Comparison of ENCODE assay signal across 34 cellular contexts in the genomic region with DNA sequence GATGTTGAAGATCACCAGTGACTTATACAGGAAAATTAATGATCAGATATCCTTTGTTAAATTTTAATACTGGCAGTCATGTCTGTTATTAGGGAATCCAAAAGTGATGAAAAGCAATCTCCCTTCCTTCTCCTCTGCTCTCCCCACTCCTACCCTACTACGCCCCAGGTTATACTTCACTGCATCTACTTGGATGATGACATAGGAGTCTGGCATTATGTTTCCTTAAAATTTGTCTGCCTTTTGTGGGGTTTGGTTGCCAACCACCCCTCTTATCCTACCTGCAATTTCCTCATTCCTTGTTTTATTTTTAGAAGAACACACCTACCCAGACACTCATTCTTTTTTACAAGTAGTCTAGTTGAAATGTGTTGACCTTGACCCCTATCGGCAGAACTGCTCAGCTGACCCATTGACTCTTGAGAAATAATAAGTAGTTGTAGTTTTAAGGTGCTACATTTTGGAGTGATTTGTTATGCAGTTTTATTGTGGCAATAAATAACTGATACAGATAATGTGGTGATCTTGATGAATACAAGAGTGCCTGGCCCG. TPM values are rescaled to one million over a fixed set of nuclear protein-coding genes. Genes with fewer than 3 reads are reported as not detected.
DNase-seq lines count a peak whose midpoint lies in the region; ATAC-seq, FAIRE-seq and TF ChIP-seq lines count a peak whose summit lies in the region.
"Had no signal": no experiment of that assay in that cellular context is flagged by ENCODE, and none has a peak within 500 bp of the region (broad histone marks: within the 10 kb centered on the region; RNA-seq: fewer than 3 reads in every experiment).

No MANE protein-coding gene starts in this region.

- intact Hi-C loops in left ventricle myocardium inferior (cut with micrococcal nuclease) (loop anchor here (5.0 to 10.0 kb wide), 2 partner anchors 120 to 202 kb away; no protein-coding TSS in a partner anchor), Right ventricle myocardium inferior (cut with DNase I) (no loop called here)

- H3K4me1 ChIP-seq in left ventricle myocardium inferior: peaks cover 50% of the 10 kb centered on the region
- H3K4me1 ChIP-seq: Caco-2 had no signal

- H3K36me3 ChIP-seq in left ventricle myocardium inferior: peaks cover 4% of the 10 kb centered on the region
- H3K36me3 ChIP-seq: Peyer's patch had no signal

- no peak for TF ChIP-seq CTCF in left ventricle myocardium inferior (IDR thresholded peaks at IDR 0.05; ENCODE audit: borderline replicate concordance)

- H3K27me3 ChIP-seq in left ventricle myocardium inferior (ENCODE audit: low read depth): no peaks in the 10 kb centered on the region
- H3K27me3 ChIP-seq: Peyer's patch had no signal

- FAIRE-seq in urothelium cell line (lab: Jason Lieb, UNC): peak; percentile 35

- H3K36me3 Mint-ChIP-seq in memory B cell: peaks cover 2% of the 10 kb centered on the region
- no peaks in the 10 kb centered on the region for H3K36me3 Mint-ChIP-seq in stimulated activated memory B cell treated with anti-CD40 and anti-IgM and Interleukin-4, amounts not matched to agents 10 μg/mL and 1 μg/mL and 100 μg/mL, for 72 hours
- no peaks in the 10 kb centered on the region for H3K36me3 Mint-ChIP-seq in effector memory CD8-positive, alpha-beta T cell (ENCODE audit: insufficient read depth)

- H3K27me3 Mint-ChIP-seq in memory B cell: no peaks in the 10 kb centered on the region
- H3K27me3 Mint-ChIP-seq in stimulated activated memory B cell treated with anti-CD40 and anti-IgM and Interleukin-4, amounts not matched to agents 10 μg/mL and 1 μg/mL and 100 μg/mL, for 72 hours: no peaks in the 10 kb centered on the region
- no peaks in the 10 kb centered on the region for H3K27me3 Mint-ChIP-seq in effector memory CD8-positive, alpha-beta T cell

- no peaks in the 10 kb centered on the region for H3K9me3 Mint-ChIP-seq in memory B cell
- H3K9me3 Mint-ChIP-seq in stimulated activated memory B cell treated with anti-CD40 and anti-IgM and Interleukin-4, amounts not matched to agents 10 μg/mL and 1 μg/mL and 100 μg/mL, for 72 hours: no peaks in the 10 kb centered on the region
- H3K9me3 Mint-ChIP-seq in effector memory CD8-positive, alpha-beta T cell: no peaks in the 10 kb centered on the region
- H3K9me3 Mint-ChIP-seq: endodermal cell, H9 had no signal

- no peak for DNase-seq in left ventricle myocardium inferior
- DNase-seq in Right ventricle myocardium inferior (ENCODE audit: missing footprints): no peak
- no peak for DNase-seq in memory B cell (ENCODE audit: low spot score in 2 of 2)
- DNase-seq in urothelium cell line (ENCODE audit: low spot score): no peak
- DNase-seq in KG1 (lab: John Stamatoyannopoulos, UW): no peak
- DNase-seq in effector memory CD8-positive, alpha-beta T cell: no peak
- DNase-seq: 8988T; activated CD4-positive, CD25-positive, alpha-beta regulatory T cell; activated CD8-positive, alpha-beta T cell treated with anti-CD3 and anti-CD28 coated beads, Interleukin-2, amount 10 ng/mL, durations not matched to agents 7 days and 5 days; activated naive CD4-positive, alpha-beta T cell treated with Interleukin-2 at 50 U/mL for 16 hours; activated T-cell treated with anti-CD3 and anti-CD28 coated beads, Interleukin-2, amount 50 U/mL, for 1 hour; AML-193; Caco-2; cerebellar nuclear complex; DND-41; endodermal cell; glutamatergic neuron; H9; Kasumi-1; NCI-H1048; NCI-H2107; NCI-H510A treated with DMSO at 0.1 percent for 48 hours; NK-92 treated with Interleukin-12 subunit alpha and Interleukin-12 subunit beta, amount 100 ng/mL, for 24 hours; Peyer's patch; T-helper 9 cell had no signal

- no peak overlapping the region for H3K4me3 Mint-ChIP-seq in memory B cell
- no peak overlapping the region for H3K4me3 Mint-ChIP-seq in stimulated activated memory B cell treated with anti-CD40 and anti-IgM and Interleukin-4, amounts not matched to agents 10 μg/mL and 1 μg/mL and 100 μg/mL, for 72 hours
- no peak overlapping the region for H3K4me3 Mint-ChIP-seq in effector memory CD8-positive, alpha-beta T cell
- H3K4me3 Mint-ChIP-seq: activated CD8-positive, alpha-beta T cell treated with anti-CD3 and anti-CD28 coated beads, Interleukin-2, amount 10 ng/mL, durations not matched to agents 7 days and 5 days; endodermal cell; H9 had no signal

- H3K9me3 ChIP-seq in left ventricle myocardium inferior (replicated peaks): no peaks in the 10 kb centered on the region
- H3K9me3 ChIP-seq: Caco-2, Peyer's patch had no signal

- peak overlapping the region; percentile 12 for H3K27ac Mint-ChIP-seq in memory B cell
- H3K27ac Mint-ChIP-seq in stimulated activated memory B cell treated with anti-CD40 and anti-IgM and Interleukin-4, amounts not matched to agents 10 μg/mL and 1 μg/mL and 100 μg/mL, for 72 hours: peak overlapping the region; percentile 4
- H3K27ac Mint-ChIP-seq in effector memory CD8-positive, alpha-beta T cell: no peak overlapping the region
- H3K27ac Mint-ChIP-seq: activated CD8-positive, alpha-beta T cell treated with anti-CD3 and anti-CD28 coated beads, Interleukin-2, amount 10 ng/mL, durations not matched to agents 7 days and 5 days; endodermal cell had no signal

- ATAC-seq in Right ventricle myocardium inferior (no peak), memory B cell (ENCODE audit: low read depth) (no peak), GM19351 (IDR thresholded peaks at IDR 0.05; ENCODE audit: unreplicated experiment) (no peak)
- ATAC-seq in stimulated activated memory B cell treated with anti-CD40 and anti-IgM and Interleukin-4, amounts not matched to agents 10 μg/mL and 1 μg/mL and 100 μg/mL, for 72 hours: no peak
- ATAC-seq in effector memory CD8-positive, alpha-beta T cell (replicated peaks): no peak
- ATAC-seq: activated CD8-positive, alpha-beta T cell treated with anti-CD3 and anti-CD28 coated beads, Interleukin-2, amount 10 ng/mL, durations not matched to agents 7 days and 5 days had no signal

- no peak overlapping the region for H3K4me3 ChIP-seq in left ventricle myocardium inferior
- H3K4me3 ChIP-seq: Peyer's patch, SK-N-MC had no signal

- peaks cover 20% of the 10 kb centered on the region for H3K4me1 Mint-ChIP-seq in memory B cell
- peaks cover 37% of the 10 kb centered on the region for H3K4me1 Mint-ChIP-seq in stimulated activated memory B cell treated with anti-CD40 and anti-IgM and Interleukin-4, amounts not matched to agents 10 μg/mL and 1 μg/mL and 100 μg/mL, for 72 hours
- H3K4me1 Mint-ChIP-seq in effector memory CD8-positive, alpha-beta T cell (ENCODE audit: low read depth in 2 of 2): peaks cover 0 to 2% of the 10 kb centered on the region in 2 donors

- peak overlapping the region; percentile 43 for H3K27ac ChIP-seq in left ventricle myocardium inferior (replicated peaks)
- H3K27ac ChIP-seq: SK-N-MC had no signal

RNA-seq across cellular contexts. Expression of a gene that starts 5.1 kb away (rescaled TPM):
- 2.1 TPM for total RNA-seq in left ventricle myocardium inferior
- total RNA-seq in Right ventricle myocardium inferior: 1.5 TPM
- total RNA-seq: myocyte had no signal

RNA-seq across cellular contexts. Expression of a gene that starts 10.6 kb away (rescaled TPM):
- total RNA-seq in left ventricle myocardium inferior (not detected), Right ventricle myocardium inferior (not detected)
- total RNA-seq: activated CD8-positive, alpha-beta T cell treated with anti-CD3 and anti-CD28 coated beads, Interleukin-2, amount 10 ng/mL, durations not matched to agents 7 days and 5 days; Caco-2; endodermal cell; fibroblast of lung; H9; HT1080; myocyte; osteocyte; Peyer's patch; sciatic nerve; ureter had no signal

RNA-seq across cellular contexts. Expression of a gene that starts 38.5 kb away (rescaled TPM):
- total RNA-seq in left ventricle myocardium inferior (15.6 TPM), Right ventricle myocardium inferior (18.7 TPM)

Comparison
In these comparisons a context has a peak if more than half of its experiments do, and no peak if none do; other contexts are left out.
1. H3K27ac Mint-ChIP-seq: peak in memory B cell (single experiment) and stimulated activated memory B cell treated with anti-CD40 and anti-IgM and Interleukin-4, amounts not matched to agents 10 μg/mL and 1 μg/mL and 100 μg/mL, for 72 hours (single experiment); none in effector memory CD8-positive, alpha-beta T cell (0 of 2).